Comparison of ENCODE assay signal across 1 cellular context in genomic region chr7:16528520-16528919, GRCh38.
TF ChIP-seq lines count a peak whose summit lies in the region.

No MANE protein-coding gene starts in this region.

TF ChIP-seq in K562, 482 proteins besides CTCF, POLR2A, EP300 and RAD21 (continued from another document):
- peak; percentile 68; the same call in 1 of the 2 replicates for TF ChIP-seq ZNF316 (IDR thresholded peaks at IDR 0.05)
